26 cellular contexts compared by ENCODE assay signal in genomic region chr12:104166465-104166864, GRCh38. TPM values are rescaled to one million over a fixed set of nuclear protein-coding genes. Genes with fewer than 3 reads are reported as not detected.
A peak's percentile ranks its signal among the peaks of the same experiment; 100 is the strongest.
DNase-seq lines count a peak whose midpoint lies in the region; ATAC-seq and TF ChIP-seq lines count a peak whose summit lies in the region.
"Had no signal": no experiment of that assay in that cellular context is flagged by ENCODE, and none has a peak within 500 bp of the region (broad histone marks: within the 10 kb centered on the region; RNA-seq: fewer than 3 reads in every experiment).

No MANE protein-coding gene starts in this region.

- H3K4me1 Mint-ChIP-seq in activated CD4-positive, alpha-beta T cell treated with anti-CD3 and anti-CD28 coated beads for 36 hours = peaks cover 2% of the 10 kb centered on the region
- H3K4me1 Mint-ChIP-seq: naive thymus-derived CD8-positive, alpha-beta T cell; stimulated activated effector memory CD8-positive, alpha-beta T cell treated with anti-CD3 and anti-CD28 coated beads, Interleukin-12 subunit alpha, Interleukin-12 subunit beta, amount 100 ng/mL, for 72 hours had no signal

- H3K4me3 ChIP-seq in AG09309 (ENCODE audit: control insufficient read depth, low read depth, low read length) = no peak overlapping the region
- H3K4me3 ChIP-seq in testis = no peak overlapping the region
- H3K4me3 ChIP-seq: breast epithelium, spleen had no signal

- no peak for TF ChIP-seq POLR2A in testis (IDR thresholded peaks at IDR 0.05)

- DNase-seq in AG09309 (ENCODE audit: low read depth) (no peak), SK-MEL-5 (ENCODE audit: low read depth, low spot score) (peak; percentile 21), Right ventricle myocardium superior (peak; percentile 54), myocyte (ENCODE audit: low read depth) (peak; percentile 21), testis (no peak), G401 (ENCODE audit: low spot score) (no peak)
- no peak for DNase-seq in activated CD4-positive, alpha-beta T cell treated with anti-CD3 and anti-CD28 coated beads for 36 hours
- no peak for DNase-seq in activated naive CD4-positive, alpha-beta T cell treated with anti-CD3 and anti-CD28 coated beads, Interleukin-2, amount 50 U/mL, for 16 hours
- DNase-seq: activated CD8-positive, alpha-beta T cell treated with anti-CD3 and anti-CD28 coated beads for 36 hours; activated effector memory CD4-positive, alpha-beta T cell treated with anti-CD3 and anti-CD28 coated beads, Interleukin-2, amount 50 U/mL, for 16 hours; activated naive CD8-positive, alpha-beta T cell treated with anti-CD3 and anti-CD28 coated beads, Interleukin-2, amount 50 U/mL, for 24 hours; activated T-cell treated with anti-CD3 and anti-CD28 coated beads for 4 hours; cortex of kidney; EL; H7; kidney glomerular epithelial cell; naive thymus-derived CD8-positive, alpha-beta T cell; NCI-H526 treated with DMSO at 0.1 percent for 48 hours; retina; spleen; stimulated activated CD4-positive, alpha-beta T cell treated with anti-CD3 and anti-CD28 coated beads, Interleukin-2, amount 100 ng/mL, for 48 hours; T1000 had no signal

- H3K9me3 ChIP-seq in testis = no peaks in the 10 kb centered on the region
- H3K9me3 ChIP-seq: breast epithelium, spleen had no signal

- WGBS in testis, 2 donors = 82 to 88% methylated on average over 6 of the region's 6 CpGs

- no peaks in the 10 kb centered on the region for H3K4me1 ChIP-seq in testis
- H3K4me1 ChIP-seq: breast epithelium had no signal

- H3K36me3 ChIP-seq in testis (ENCODE audit: low read depth, missing control alignments) = no peaks in the 10 kb centered on the region
- H3K36me3 ChIP-seq: breast epithelium, spleen had no signal

- H3K27ac ChIP-seq in testis = no peak overlapping the region
- H3K27ac ChIP-seq: HL-60 had no signal

- TF ChIP-seq CTCF in AG09309 (IDR thresholded peaks at IDR 0.05; ENCODE audit: control insufficient read depth, insufficient read depth, low read depth, low read length, missing control alignments) (peak; percentile 6), testis (IDR thresholded peaks at IDR 0.05) (no peak)

- ATAC-seq in Right ventricle myocardium superior (ENCODE audit: poor library complexity) = peak; percentile 80
- ATAC-seq in activated CD4-positive, alpha-beta T cell treated with anti-CD3 and anti-CD28 coated beads for 36 hours = no peak
- ATAC-seq: activated CD8-positive, alpha-beta T cell treated with anti-CD3 and anti-CD28 coated beads for 36 hours; activated naive CD8-positive, alpha-beta T cell treated with anti-CD3 and anti-CD28 coated beads, Interleukin-2, amount 50 U/mL, for 24 hours; esophagus mucosa; naive thymus-derived CD8-positive, alpha-beta T cell; stimulated activated effector memory CD8-positive, alpha-beta T cell treated with anti-CD3 and anti-CD28 coated beads, Interleukin-12 subunit alpha, Interleukin-12 subunit beta, amount 100 ng/mL, for 72 hours had no signal

- H3K27ac Mint-ChIP-seq in activated CD4-positive, alpha-beta T cell treated with anti-CD3 and anti-CD28 coated beads for 36 hours = no peak overlapping the region
- H3K27ac Mint-ChIP-seq: activated CD8-positive, alpha-beta T cell treated with anti-CD3 and anti-CD28 coated beads for 36 hours; activated naive CD8-positive, alpha-beta T cell treated with anti-CD3 and anti-CD28 coated beads, Interleukin-2, amount 50 U/mL, for 24 hours; naive thymus-derived CD8-positive, alpha-beta T cell; stimulated activated effector memory CD8-positive, alpha-beta T cell treated with anti-CD3 and anti-CD28 coated beads, Interleukin-12 subunit alpha, Interleukin-12 subunit beta, amount 100 ng/mL, for 72 hours had no signal

- H3K27me3 ChIP-seq in testis = no peaks in the 10 kb centered on the region
- H3K27me3 ChIP-seq: breast epithelium had no signal

- CTCF ChIA-PET in activated CD4-positive, alpha-beta T cell treated with anti-CD3 and anti-CD28 coated beads for 36 hours (lab: Charles Lee) = interaction anchor here (0.6 to 0.9 kb wide), 2 partner anchors 98 to 125 kb away, joined by 3 read pairs; no protein-coding TSS in a partner anchor

- no peaks in the 10 kb centered on the region for H3K9me3 Mint-ChIP-seq in activated CD4-positive, alpha-beta T cell treated with anti-CD3 and anti-CD28 coated beads for 36 hours (ENCODE audit: low read depth)
- H3K9me3 Mint-ChIP-seq: activated CD8-positive, alpha-beta T cell treated with anti-CD3 and anti-CD28 coated beads for 36 hours; naive thymus-derived CD8-positive, alpha-beta T cell; stimulated activated effector memory CD8-positive, alpha-beta T cell treated with anti-CD3 and anti-CD28 coated beads, Interleukin-12 subunit alpha, Interleukin-12 subunit beta, amount 100 ng/mL, for 72 hours had no signal

- no peaks in the 10 kb centered on the region for H3K27me3 Mint-ChIP-seq in activated CD4-positive, alpha-beta T cell treated with anti-CD3 and anti-CD28 coated beads for 36 hours
- H3K27me3 Mint-ChIP-seq: activated naive CD8-positive, alpha-beta T cell treated with anti-CD3 and anti-CD28 coated beads, Interleukin-2, amount 50 U/mL, for 24 hours had no signal

- in situ Hi-C loops in SK-MEL-5 (cut with HindIII; ENCODE audit: low pct_unique_long_range_greater_than_20kb, low sequenced_read_pairs) = no loop called here
- in situ Hi-C loops in G401 (cut with HindIII; ENCODE audit: low sequenced_read_pairs) = no loop called here

- intact Hi-C loops in Right ventricle myocardium superior (cut with DNase I) = no loop called here
- intact Hi-C loops in testis (cut with DNase I; ENCODE audit: low total_unique reads) = no loop called here
- intact Hi-C loops in activated CD4-positive, alpha-beta T cell treated with anti-CD3 and anti-CD28 coated beads for 36 hours (cut with DNase I, micrococcal nuclease) = no loop called here

- POLR2A ChIA-PET in activated CD4-positive, alpha-beta T cell treated with anti-CD3 and anti-CD28 coated beads for 36 hours (lab: Charles Lee) = no interaction called here

- no peak overlapping the region for H3K4me3 Mint-ChIP-seq in activated CD4-positive, alpha-beta T cell treated with anti-CD3 and anti-CD28 coated beads for 36 hours
- H3K4me3 Mint-ChIP-seq: activated CD8-positive, alpha-beta T cell treated with anti-CD3 and anti-CD28 coated beads for 36 hours; activated naive CD8-positive, alpha-beta T cell treated with anti-CD3 and anti-CD28 coated beads, Interleukin-2, amount 50 U/mL, for 24 hours; naive thymus-derived CD8-positive, alpha-beta T cell; stimulated activated effector memory CD8-positive, alpha-beta T cell treated with anti-CD3 and anti-CD28 coated beads, Interleukin-12 subunit alpha, Interleukin-12 subunit beta, amount 100 ng/mL, for 72 hours had no signal

- H3K36me3 Mint-ChIP-seq in activated CD4-positive, alpha-beta T cell treated with anti-CD3 and anti-CD28 coated beads for 36 hours (ENCODE audit: low read depth) = no peaks in the 10 kb centered on the region
- H3K36me3 Mint-ChIP-seq: naive thymus-derived CD8-positive, alpha-beta T cell; stimulated activated effector memory CD8-positive, alpha-beta T cell treated with anti-CD3 and anti-CD28 coated beads, Interleukin-12 subunit alpha, Interleukin-12 subunit beta, amount 100 ng/mL, for 72 hours had no signal

RNA-seq across cellular contexts. Expression of gene NFYB, which starts 28.5 kb away (rescaled TPM):
- total RNA-seq in SK-MEL-5 (2014; rRNA removed; shearing (Covaris generic)) = 19.0 and 22.1 TPM in 2 replicates
- polyA plus RNA-seq in SK-MEL-5 (2015; cell fraction: cytosol; rRNA removed) = 11.9 and 16.5 TPM in 2 replicates
- polyA plus RNA-seq in SK-MEL-5 (2015; cell fraction: nucleus; rRNA removed) = 29.5 and 37.7 TPM in 2 replicates
- total RNA-seq in Right ventricle myocardium superior = 39.1 TPM
- total RNA-seq in myocyte = 12.8 and 33.2 TPM in 2 replicates
- 14.2 TPM for polyA plus RNA-seq in myocyte (2012)
- 10 to 100 TPM; 33.8 to 36.1 TPM for total RNA-seq in testis
- polyA plus RNA-seq in testis (ENCODE audit: insufficient read depth, low read depth, low replicate concordance) = 53.1 TPM
- total RNA-seq in activated CD4-positive, alpha-beta T cell treated with anti-CD3 and anti-CD28 coated beads for 36 hours = 10 to 100 TPM; 18.8 to 27.2 TPM
- 20.9 and 66.1 TPM in 2 replicates for total RNA-seq in G401 (2014; rRNA removed; shearing (Covaris generic))

RNA-seq across cellular contexts. Expression of gene TXNRD1, which starts 49.1 kb away (rescaled TPM):
- total RNA-seq in SK-MEL-5 (2014; rRNA removed; shearing (Covaris generic)) = 481 and 552 TPM in 2 replicates
- polyA plus RNA-seq in SK-MEL-5 (2015; cell fraction: cytosol; rRNA removed) = 263 and 357 TPM in 2 replicates
- polyA plus RNA-seq in SK-MEL-5 (2015; cell fraction: nucleus; rRNA removed) = 136 and 138 TPM in 2 replicates
- total RNA-seq in Right ventricle myocardium superior (98.9 TPM), myocyte (127 and 185 TPM in 2 replicates), testis (100 to 1,000 TPM in 1 of 2 donors, 10 to 100 TPM in 1; 96.2 to 110 TPM)
- 112 TPM for polyA plus RNA-seq in myocyte (2012)
- polyA plus RNA-seq in testis (ENCODE audit: insufficient read depth, low read depth, low replicate concordance) = 67.8 TPM
- total RNA-seq in activated CD4-positive, alpha-beta T cell treated with anti-CD3 and anti-CD28 coated beads for 36 hours = 10 to 100 TPM; 66.7 to 88.0 TPM
- total RNA-seq in G401 (2014; rRNA removed; shearing (Covaris generic)) = 581 and 681 TPM in 2 replicates

Comparison
In these comparisons a context has a peak if more than half of its experiments do, and no peak if none do; other contexts are left out.
1. DNase-seq: peak in SK-MEL-5 (single experiment), Right ventricle myocardium superior (single experiment) and myocyte (single experiment); none in AG09309 (single experiment), testis (single experiment), activated CD4-positive, alpha-beta T cell treated with anti-CD3 and anti-CD28 coated beads for 36 hours (single experiment), activated naive CD4-positive, alpha-beta T cell treated with anti-CD3 and anti-CD28 coated beads, Interleukin-2, amount 50 U/mL, for 16 hours (single experiment) and G401 (single experiment).